14 cellular contexts compared by ENCODE assay signal in the genomic region with DNA sequence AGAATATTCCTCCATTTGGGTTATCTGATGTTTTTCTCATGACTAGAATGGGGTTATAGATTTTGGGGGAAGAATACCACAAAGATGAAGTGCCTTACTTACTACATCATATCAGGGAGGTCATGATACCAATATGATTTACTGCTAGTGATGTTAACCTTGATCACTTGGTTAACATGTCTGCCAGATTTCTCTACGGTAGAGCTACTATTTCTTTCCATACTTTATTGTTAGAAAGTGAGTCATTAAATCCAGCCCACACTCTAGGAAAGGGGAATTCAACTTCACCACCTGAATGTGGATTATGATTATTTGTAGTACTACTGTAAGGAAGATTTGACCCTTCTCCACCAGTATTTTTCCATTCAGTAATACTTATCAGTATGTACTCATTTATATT.
A peak's percentile ranks its signal among the peaks of the same experiment; 100 is the strongest.
DNase-seq lines count a peak whose midpoint lies in the region; ATAC-seq and TF ChIP-seq lines count a peak whose summit lies in the region.
"Had no signal": no experiment of that assay in that cellular context is flagged by ENCODE, and none has a peak within 500 bp of the region (broad histone marks: within the 10 kb centered on the region; RNA-seq: fewer than 3 reads in every experiment).

No MANE protein-coding gene starts in this region.

- no peak overlapping the region for H3K4me3 Mint-ChIP-seq in activated CD4-positive, alpha-beta memory T cell treated with anti-CD3 and anti-CD28 coated beads for 36 hours
- H3K4me3 Mint-ChIP-seq in activated CD4-positive, alpha-beta memory T cell treated with anti-CD3 and anti-CD28 coated beads, Interleukin-2, amount 10 ng/mL, durations not matched to agents 7 days and 5 days, result no peak overlapping the region
- H3K4me3 Mint-ChIP-seq in effector memory CD8-positive, alpha-beta T cell, result no peak overlapping the region

- peaks cover 7% of the 10 kb centered on the region for H4K20me1 ChIP-seq in OCI-LY7 (ENCODE audit: insufficient read depth, low read length)

- CTCF ChIA-PET in activated CD4-positive, alpha-beta memory T cell treated with anti-CD3 and anti-CD28 coated beads for 36 hours (lab: Charles Lee), result interaction anchor here (0.8 kb wide), 1 partner anchor 12 kb away, joined by 3 read pairs; no protein-coding TSS in a partner anchor
- CTCF ChIA-PET in activated CD4-positive, alpha-beta memory T cell treated with anti-CD3 and anti-CD28 coated beads, Interleukin-2, amount 10 ng/mL, durations not matched to agents 7 days and 5 days (lab: Charles Lee), result interaction anchor here (1.0 kb wide), 1 partner anchor 68 kb away, joined by 5 read pairs; no protein-coding TSS in a partner anchor
- CTCF ChIA-PET in OCI-LY7 (lab: Charles Lee; ENCODE audit: unreplicated experiment), result no interaction called here

- H3K36me3 ChIP-seq in OCI-LY7 (ENCODE audit: insufficient read depth, low read length), result peaks cover 13% of the 10 kb centered on the region
- H3K36me3 ChIP-seq: brain microvascular endothelial cell, lower lobe of right lung had no signal

- no peak for DNase-seq in activated CD4-positive, alpha-beta memory T cell treated with anti-CD3 and anti-CD28 coated beads for 36 hours
- DNase-seq in activated CD4-positive, alpha-beta memory T cell treated with anti-CD3 and anti-CD28 coated beads, Interleukin-2, amount 10 ng/mL, durations not matched to agents 7 days and 5 days, result no peak
- DNase-seq in OCI-LY7 (ENCODE audit: low spot score), result no peak
- DNase-seq in effector memory CD8-positive, alpha-beta T cell, result no peak
- peak; percentile 36 for DNase-seq in renal cortical epithelial cell (ENCODE audit: low read depth)
- DNase-seq in stimulated activated CD4-positive, alpha-beta T cell treated with anti-CD3 and anti-CD28 coated beads, Interleukin-2, amount 100 ng/mL, for 48 hours, result no peak
- no peak for DNase-seq in NCI-H345 (lab: John Stamatoyannopoulos, UW)
- DNase-seq: brain microvascular endothelial cell, lower lobe of right lung, NCI-H1417, NCI-H510A treated with DMSO at 0.1 percent for 48 hours, trophoblast cell had no signal

- ATAC-seq in effector memory CD8-positive, alpha-beta T cell (replicated peaks), result no peak
- no peak for ATAC-seq in GM19023 (IDR thresholded peaks at IDR 0.05; ENCODE audit: unreplicated experiment)
- ATAC-seq: lower lobe of right lung had no signal

- peaks cover 95% of the 10 kb centered on the region for H3K79me2 ChIP-seq in OCI-LY7 (ENCODE audit: insufficient read depth, low read depth, low read length)

- 0 out of 2 replicates have a peak overlapping the region, but pooled peaks have one; percentile 6 for H3K4me2 ChIP-seq in OCI-LY7 (ENCODE audit: low read length)
- H3K4me2 ChIP-seq: hepatocyte had no signal

- H3K27me3 Mint-ChIP-seq in activated CD4-positive, alpha-beta memory T cell treated with anti-CD3 and anti-CD28 coated beads for 36 hours, result no peaks in the 10 kb centered on the region
- H3K27me3 Mint-ChIP-seq in activated CD4-positive, alpha-beta memory T cell treated with anti-CD3 and anti-CD28 coated beads, Interleukin-2, amount 10 ng/mL, durations not matched to agents 7 days and 5 days, result no peaks in the 10 kb centered on the region
- no peaks in the 10 kb centered on the region for H3K27me3 Mint-ChIP-seq in effector memory CD8-positive, alpha-beta T cell

- no peak overlapping the region for H3K4me3 ChIP-seq in OCI-LY7 (ENCODE audit: low read depth, low read length, poor library complexity, severe bottlenecking)
- H3K4me3 ChIP-seq: hepatocyte, lower lobe of right lung had no signal

- no peak overlapping the region for H2AFZ ChIP-seq in OCI-LY7 (ENCODE audit: low read length)
- H2AFZ ChIP-seq: hepatocyte had no signal

- TF ChIP-seq CTCF in OCI-LY7 (conservative IDR thresholded peaks at IDR 0.05; ENCODE audit: low read length), result no peak

- POLR2A ChIA-PET in activated CD4-positive, alpha-beta memory T cell treated with anti-CD3 and anti-CD28 coated beads for 36 hours (lab: Charles Lee), result no interaction called here
- POLR2A ChIA-PET in activated CD4-positive, alpha-beta memory T cell treated with anti-CD3 and anti-CD28 coated beads, Interleukin-2, amount 10 ng/mL, durations not matched to agents 7 days and 5 days (lab: Charles Lee), result no interaction called here
- POLR2A ChIA-PET in OCI-LY7 (lab: Charles Lee), result interaction anchor here (0.5 kb wide), 1 partner anchor 109 kb away, joined by 3 read pairs; no protein-coding TSS in a partner anchor

- H3K36me3 Mint-ChIP-seq in activated CD4-positive, alpha-beta memory T cell treated with anti-CD3 and anti-CD28 coated beads for 36 hours, result no peaks in the 10 kb centered on the region
- no peaks in the 10 kb centered on the region for H3K36me3 Mint-ChIP-seq in activated CD4-positive, alpha-beta memory T cell treated with anti-CD3 and anti-CD28 coated beads, Interleukin-2, amount 10 ng/mL, durations not matched to agents 7 days and 5 days (ENCODE audit: low read depth)
- peaks cover 8% of the 10 kb centered on the region for H3K36me3 Mint-ChIP-seq in effector memory CD8-positive, alpha-beta T cell (ENCODE audit: insufficient read depth)

- peaks cover 64% of the 10 kb centered on the region for H3K4me1 Mint-ChIP-seq in activated CD4-positive, alpha-beta memory T cell treated with anti-CD3 and anti-CD28 coated beads for 36 hours (ENCODE audit: low read depth)
- peaks cover 7% of the 10 kb centered on the region for H3K4me1 Mint-ChIP-seq in activated CD4-positive, alpha-beta memory T cell treated with anti-CD3 and anti-CD28 coated beads, Interleukin-2, amount 10 ng/mL, durations not matched to agents 7 days and 5 days
- H3K4me1 Mint-ChIP-seq in effector memory CD8-positive, alpha-beta T cell (ENCODE audit: low read depth in 2 of 2), result peaks cover 34 to 55% of the 10 kb centered on the region in 2 donors

- intact Hi-C loops in activated CD4-positive, alpha-beta memory T cell treated with anti-CD3 and anti-CD28 coated beads for 36 hours (cut with micrococcal nuclease), result loop anchor here (2.0 to 5.0 kb wide), 2 partner anchors 44 to 63 kb away; no protein-coding TSS in a partner anchor
- intact Hi-C loops in OCI-LY7 (cut with micrococcal nuclease; ENCODE audit: unreplicated experiment), result no loop called here

- peak overlapping the region; percentile 72 for H3K27ac Mint-ChIP-seq in activated CD4-positive, alpha-beta memory T cell treated with anti-CD3 and anti-CD28 coated beads for 36 hours
- H3K27ac Mint-ChIP-seq in activated CD4-positive, alpha-beta memory T cell treated with anti-CD3 and anti-CD28 coated beads, Interleukin-2, amount 10 ng/mL, durations not matched to agents 7 days and 5 days, result no peak overlapping the region
- H3K27ac Mint-ChIP-seq in effector memory CD8-positive, alpha-beta T cell, result peak overlapping the region; percentile 24 to 65

- no peaks in the 10 kb centered on the region for H3K9me3 Mint-ChIP-seq in activated CD4-positive, alpha-beta memory T cell treated with anti-CD3 and anti-CD28 coated beads for 36 hours
- H3K9me3 Mint-ChIP-seq in activated CD4-positive, alpha-beta memory T cell treated with anti-CD3 and anti-CD28 coated beads, Interleukin-2, amount 10 ng/mL, durations not matched to agents 7 days and 5 days, result no peaks in the 10 kb centered on the region
- no peaks in the 10 kb centered on the region for H3K9me3 Mint-ChIP-seq in effector memory CD8-positive, alpha-beta T cell

- no peaks in the 10 kb centered on the region for H3K9me2 ChIP-seq in OCI-LY7 (ENCODE audit: insufficient read depth, low read length)

- H3K4me1 ChIP-seq in OCI-LY7 (ENCODE audit: insufficient read depth, low read length, poor library complexity, severe bottlenecking), result peaks cover 56% of the 10 kb centered on the region

- no TSS peak for BruUV-seq in OCI-LY7 (replicated peaks; lab: Mats Ljungman, UMichigan)

- peak overlapping the region; percentile 0 for H3K27ac ChIP-seq in OCI-LY7 (ENCODE audit: low read depth, low read length, poor library complexity, severe bottlenecking)
- H3K27ac ChIP-seq: brain microvascular endothelial cell, hepatocyte, lower lobe of right lung had no signal

- H3K9me3 ChIP-seq in OCI-LY7 (ENCODE audit: low read length), result no peaks in the 10 kb centered on the region
- H3K9me3 ChIP-seq: lower lobe of right lung had no signal
